Comparison of ENCODE assay signal across 15 cellular contexts in genomic region chr22:19175602-19176174, GRCh38. TPM values are rescaled to one million over a fixed set of nuclear protein-coding genes. Genes with fewer than 3 reads are reported as not detected.
DNase-seq lines count a peak whose midpoint lies in the region; ATAC-seq and TF ChIP-seq lines count a peak whose summit lies in the region.
"Had no signal": no experiment of that assay in that cellular context is flagged by ENCODE, and none has a peak within 500 bp of the region (broad histone marks: within the 10 kb centered on the region; RNA-seq: fewer than 3 reads in every experiment).

No MANE protein-coding gene starts in this region.

- peak overlapping the region; percentile 56 for H3K27ac Mint-ChIP-seq in activated B cell treated with CpG ODN at 0.5 μM for 24 hours

- ATAC-seq in activated B cell treated with CpG ODN at 0.5 μM for 24 hours (ENCODE audit: low read depth) (no peak), right lobe of liver (no peak), SK-N-SH treated with all-trans-retinoic acid at 6 μM for 48 hours (no peak), GM18520 (IDR thresholded peaks at IDR 0.05; ENCODE audit: unreplicated experiment) (no peak), body of pancreas (no peak)
- ATAC-seq: right cardiac atrium had no signal

- H3K9me3 ChIP-seq in A673 (ENCODE audit: low read depth, low read length, poor library complexity, severe bottlenecking) = no peaks in the 10 kb centered on the region
- no peaks in the 10 kb centered on the region for H3K9me3 ChIP-seq in right lobe of liver
- H3K9me3 ChIP-seq in body of pancreas = no peaks in the 10 kb centered on the region
- no peaks in the 10 kb centered on the region for H3K9me3 ChIP-seq in ascending aorta
- H3K9me3 ChIP-seq: MG63, tibial nerve had no signal

- in situ Hi-C loops in GM18951 (cut with MboI; ENCODE audit: low sequenced_read_pairs, unreplicated experiment) = loop anchor here (25.0 kb wide), 1 partner anchor 462 kb away; no protein-coding TSS in a partner anchor

- H3K4me1 Mint-ChIP-seq in activated B cell treated with CpG ODN at 0.5 μM for 24 hours = peaks cover 53% of the 10 kb centered on the region

- peak overlapping the region; percentile 52 for H3K27ac ChIP-seq in A673 (ENCODE audit: low read depth, low read length, poor library complexity, severe bottlenecking)
- H3K27ac ChIP-seq in right lobe of liver = peak overlapping the region in 2 of 3 donors; percentile 54 to 73
- H3K27ac ChIP-seq in body of pancreas = peak overlapping the region in 1 of 4 donors; percentile 71
- H3K27ac ChIP-seq in ascending aorta = peak overlapping the region in 1 of 2 donors; percentile 62
- H3K27ac ChIP-seq: SK-N-MC had no signal

- H3K36me3 Mint-ChIP-seq in activated B cell treated with CpG ODN at 0.5 μM for 24 hours (ENCODE audit: low read depth) = peaks cover 10% of the 10 kb centered on the region

- no peaks in the 10 kb centered on the region for H3K9me3 Mint-ChIP-seq in activated B cell treated with CpG ODN at 0.5 μM for 24 hours

- H3K4me1 ChIP-seq in A673 (ENCODE audit: insufficient read depth, low read length, poor library complexity, severe bottlenecking) = peaks cover 46% of the 10 kb centered on the region
- H3K4me1 ChIP-seq in right lobe of liver = peaks cover 0 to 67% (median 32%) of the 10 kb centered on the region in 4 donors
- peaks cover 71% of the 10 kb centered on the region for H3K4me1 ChIP-seq in body of pancreas
- peaks cover 10 to 49% of the 10 kb centered on the region in 2 donors for H3K4me1 ChIP-seq in ascending aorta

- peak overlapping the region; percentile 56 for H3K4me3 Mint-ChIP-seq in activated B cell treated with CpG ODN at 0.5 μM for 24 hours

- TF ChIP-seq POLR2A in GM18951 (IDR thresholded peaks at IDR 0.05; ENCODE audit: extremely low read depth, insufficient read depth, insufficient read length) (peak; percentile 9), right lobe of liver (IDR thresholded peaks at IDR 0.05) (no peak), body of pancreas (IDR thresholded peaks at IDR 0.05) (no peak)

- intact Hi-C loops in A673 (cut with micrococcal nuclease; ENCODE audit: unreplicated experiment) = loop anchor here (5.0 kb wide), 1 partner anchor 117 kb away; the partner anchor contains the start of gene CLTCL1
- intact Hi-C loops in activated B cell treated with CpG ODN at 0.5 μM for 24 hours (cut with micrococcal nuclease) = loop anchor here (5.0 kb wide), 1 partner anchor 682 kb away; no protein-coding TSS in a partner anchor
- intact Hi-C loops in right lobe of liver (cut with DNase I) = loop anchor here in 1 of 2 donors (5.0 kb wide), 1 partner anchor 112 kb away; no protein-coding TSS in a partner anchor
- intact Hi-C loops in body of pancreas (cut with DNase I) = loop anchor here (5.0 kb wide), 1 partner anchor 48 kb away; no protein-coding TSS in a partner anchor
- intact Hi-C loops in ascending aorta (cut with DNase I) = loop anchor here (5.0 kb wide), 1 partner anchor 542 kb away; no protein-coding TSS in a partner anchor

- DNase-seq in A673 (ENCODE audit: low spot score) = no peak
- DNase-seq in activated B cell treated with CpG ODN at 0.5 μM for 24 hours = no peak
- peak in 1 of 3 donors; percentile 74 for DNase-seq in right lobe of liver
- no peak for DNase-seq in body of pancreas
- DNase-seq in ascending aorta (ENCODE audit: low spot score in 2 of 2) = no peak
- DNase-seq: hypothalamus, MG63, midbrain, NCI-H226 had no signal

- BruUV-seq in A673 (replicated peaks; lab: Mats Ljungman, UMichigan) = TSS peak; percentile 27

- POLR2A ChIA-PET in A673 (lab: Charles Lee; ENCODE audit: low non-redundant PET) = no interaction called here
- POLR2A ChIA-PET in activated B cell treated with CpG ODN at 0.5 μM for 24 hours (lab: Charles Lee) = interaction anchor here (0.6 to 1.0 kb wide), 3 partner anchors 12 to 257 kb away, joined by 3 to 7 read pairs (median 4); partner anchors contain the start of genes DGCR2 and MRPL40

- H3K27me3 ChIP-seq in A673 (replicated peaks; ENCODE audit: insufficient read depth, low read depth, low read length, poor library complexity) (no peaks in the 10 kb centered on the region), right lobe of liver (no peaks in the 10 kb centered on the region), body of pancreas (no peaks in the 10 kb centered on the region), ascending aorta (no peaks in the 10 kb centered on the region)
- H3K27me3 ChIP-seq: MG63, tibial nerve had no signal

- no peak overlapping the region for H3K4me3 ChIP-seq in A673 (ENCODE audit: low read depth, low read length, poor library complexity, severe bottlenecking)
- H3K4me3 ChIP-seq in right lobe of liver = no peak overlapping the region
- H3K4me3 ChIP-seq in body of pancreas = no peak overlapping the region
- no peak overlapping the region for H3K4me3 ChIP-seq in ascending aorta
- H3K4me3 ChIP-seq: MG63, SK-N-MC, tibial nerve had no signal

- 49% methylated on average over 4 of the region's 21 CpGs for WGBS in right lobe of liver (ENCODE audit: insufficient coverage, low coverage, low lambda C conversion rate, missing lambda C conversion rate)
- 73 to 86% methylated on average over 10 to 19 of the region's 21 CpGs for WGBS in body of pancreas, 2 donors

- H3K36me3 ChIP-seq in A673 (ENCODE audit: insufficient read depth, low read length, poor library complexity, severe bottlenecking) (peaks cover 19% of the 10 kb centered on the region), right lobe of liver (no peaks in the 10 kb centered on the region), body of pancreas (replicated peaks in 1 of 2; ENCODE audit: insufficient read depth in 1 of 2, low read depth in 2 of 2) (no peaks in the 10 kb centered on the region), ascending aorta (peaks cover 0 to 4% of the 10 kb centered on the region in 2 donors)

- TF ChIP-seq CTCF in A673 (conservative IDR thresholded peaks at IDR 0.05; ENCODE audit: low read depth, low read length) = no peak
- no peak for TF ChIP-seq CTCF in activated B cell treated with CpG ODN at 0.5 μM for 24 hours (IDR thresholded peaks at IDR 0.05)
- no peak for TF ChIP-seq CTCF in right lobe of liver (IDR thresholded peaks at IDR 0.05)
- TF ChIP-seq CTCF in body of pancreas (IDR thresholded peaks at IDR 0.05) = no peak
- TF ChIP-seq CTCF in ascending aorta (IDR thresholded peaks at IDR 0.05) = no peak

- no peaks in the 10 kb centered on the region for H3K27me3 Mint-ChIP-seq in activated B cell treated with CpG ODN at 0.5 μM for 24 hours

- CTCF ChIA-PET in A673 (lab: Charles Lee) (interaction anchor here (0.6 kb wide), 1 partner anchor 60 kb away, joined by 7 read pairs; no protein-coding TSS in a partner anchor), activated B cell treated with CpG ODN at 0.5 μM for 24 hours (lab: Charles Lee) (no interaction called here)

TF ChIP-seq in SK-N-SH treated with all-trans-retinoic acid at 6 μM for 48 hours, 23 proteins besides CTCF, POLR2A, EP300 and RAD21 (continues in another document):
- TF ChIP-seq ZNF565 (CRISPR knock-in tag; conservative IDR thresholded peaks at IDR 0.05; ENCODE audit: low read depth) (no peak), ZFP30 (CRISPR knock-in tag; IDR thresholded peaks at IDR 0.05) (no peak), RARB (CRISPR knock-in tag; IDR thresholded peaks at IDR 0.05) (no peak), TSHZ2 (CRISPR knock-in tag; IDR thresholded peaks at IDR 0.05) (no peak), PPARA (CRISPR knock-in tag; IDR thresholded peaks at IDR 0.05; ENCODE audit: borderline replicate concordance) (no peak)

RNA-seq across cellular contexts. Expression of gene SLC25A1, which starts 2.8 kb away (rescaled TPM):
- total RNA-seq in A673 (2021) (91.0 and 115 TPM in 2 replicates), activated B cell treated with CpG ODN at 0.5 μM for 24 hours (44.2 and 44.6 TPM in 2 replicates), right lobe of liver (100 to 1,000 TPM in 4 of 6 experiments, 10 to 100 TPM in 2; 80.2 to 128 (median 114) TPM), body of pancreas (10 to 100 TPM; 39.7 to 87.0 TPM), ascending aorta (89.3 TPM)

RNA-seq across cellular contexts. Expression of gene GSC2, which starts 25.6 kb away (rescaled TPM):
- total RNA-seq in A673 (2021) (not detected in 2 replicates), activated B cell treated with CpG ODN at 0.5 μM for 24 hours (not detected in 2 replicates), right lobe of liver (not detected), body of pancreas (not detected), ascending aorta (not detected)
- total RNA-seq: right cardiac atrium, tibial nerve had no signal

RNA-seq across cellular contexts. Expression of gene ESS2, which starts 31.2 kb away (rescaled TPM):
- 21.1 and 21.4 TPM in 2 replicates for total RNA-seq in A673 (2021)
- total RNA-seq in activated B cell treated with CpG ODN at 0.5 μM for 24 hours = 14.9 and 17.2 TPM in 2 replicates
- 1 to 10 TPM; 4.8 to 9.2 (median 5.4) TPM for total RNA-seq in right lobe of liver
- 1 to 10 TPM; 4.6 to 7.3 TPM for total RNA-seq in body of pancreas
- total RNA-seq in ascending aorta = 30.5 TPM

RNA-seq across cellular contexts. Expression of gene TSSK2, which starts 44.6 kb away (rescaled TPM):
- total RNA-seq in A673 (2021) = not detected in 2 replicates
- total RNA-seq in activated B cell treated with CpG ODN at 0.5 μM for 24 hours = 0.13 TPM in 1 of 2 replicates, not detected in the other
- total RNA-seq in right lobe of liver = not detected
- total RNA-seq in body of pancreas = under 1 TPM in 1 of 2 donors, not detected in 1; 0.33 TPM
- not detected for total RNA-seq in ascending aorta
- total RNA-seq: right cardiac atrium had no signal

RNA-seq across cellular contexts. Expression of gene DGCR2, which starts 53.5 kb away (rescaled TPM):
- 41.1 and 47.3 TPM in 2 replicates for total RNA-seq in A673 (2021)
- 29.3 and 33.2 TPM in 2 replicates for total RNA-seq in activated B cell treated with CpG ODN at 0.5 μM for 24 hours
- total RNA-seq in right lobe of liver = 10 to 100 TPM; 19.8 to 31.7 (median 24.7) TPM
- 10 to 100 TPM; 43.8 to 89.3 TPM for total RNA-seq in body of pancreas
- 34.7 TPM for total RNA-seq in ascending aorta
